In the genomic region with DNA sequence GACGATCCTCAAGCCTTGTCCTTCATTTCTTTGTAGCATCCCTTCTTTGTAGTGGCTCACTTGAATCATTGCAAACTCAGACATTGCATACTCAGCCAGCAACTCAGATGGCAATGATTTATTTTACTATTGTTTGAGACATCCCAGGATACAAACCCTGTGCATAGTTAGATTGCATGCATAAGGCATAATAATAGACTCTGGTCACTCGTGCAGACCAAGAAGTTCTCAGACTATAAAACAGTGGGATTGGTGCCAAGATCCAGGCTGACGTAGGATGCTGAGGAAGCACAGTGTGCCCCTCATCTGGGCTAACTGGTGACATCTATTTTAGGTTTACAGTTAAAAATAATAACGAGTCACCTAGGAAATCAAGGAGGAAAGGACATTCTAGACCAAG, we compare ENCODE assay signal across 15 cellular contexts.
"Had no signal": no experiment of that assay in that cellular context is flagged by ENCODE, and none has a peak within 500 bp of the region (broad histone marks: within the 10 kb centered on the region; RNA-seq: fewer than 3 reads in every experiment).

No MANE protein-coding gene starts in this region.

- H3K4me3 ChIP-seq: gastrocnemius medialis, pancreas, psoas muscle, skin epidermis, tibial artery had no signal

- H3K4me1 ChIP-seq: gastrocnemius medialis, pancreas, psoas muscle, tibial artery had no signal

- H3K36me3 ChIP-seq: gastrocnemius medialis, neutrophil, pancreas, tibial artery had no signal

- H3K9me3 ChIP-seq: gastrocnemius medialis, neutrophil, pancreas, psoas muscle, tibial artery had no signal

- DNase-seq: activated CD4-positive, alpha-beta memory T cell treated with anti-CD3 and anti-CD28 coated beads for 36 hours; activated CD4-positive, alpha-beta T cell treated with anti-CD3 and anti-CD28 coated beads for 48 hours; activated effector memory CD4-positive, alpha-beta T cell treated with anti-CD3 and anti-CD28 coated beads, Interleukin-2, amount 50 U/mL, for 16 hours; activated naive CD4-positive, alpha-beta T cell treated with anti-CD3 and anti-CD28 coated beads, Interleukin-2, amount 10 ng/mL, durations not matched to agents 7 days and 5 days; gastrocnemius medialis; head of caudate nucleus; hypothalamus; pancreas; psoas muscle; right cardiac atrium; stimulated activated CD4-positive, alpha-beta T cell treated with anti-CD3 and anti-CD28 coated beads, Interleukin-1b, Interleukin-23, amount 100 ng/mL, for 48 hours; substantia nigra; tibial artery had no signal

- H3K27me3 ChIP-seq: gastrocnemius medialis, neutrophil, tibial artery had no signal

- H3K27ac ChIP-seq: gastrocnemius medialis, neutrophil, pancreas, psoas muscle, tibial artery had no signal
